Comparison of ENCODE assay signal across 8 cellular contexts in genomic region chr20:61994546-61994945, GRCh38.
"Had no signal": no experiment of that assay in that cellular context is flagged by ENCODE, and none has a peak within 500 bp of the region (broad histone marks: within the 10 kb centered on the region; RNA-seq: fewer than 3 reads in every experiment).

No MANE protein-coding gene starts in this region.

- H3K4me3 ChIP-seq: GM23248, HAP-1 had no signal

- H3K4me1 ChIP-seq: HAP-1 had no signal

- H3K9me3 ChIP-seq: HAP-1 had no signal

- ATAC-seq: HCT116 had no signal

- H3K27ac ChIP-seq: GM23248, HL-60 had no signal

- H3K27ac Mint-ChIP-seq: HFFc6, IgD-negative memory B cell had no signal

- H3K4me3 Mint-ChIP-seq: HFFc6, IgD-negative memory B cell had no signal

- H3K27me3 Mint-ChIP-seq: IgD-negative memory B cell had no signal

- DNase-seq: GM23248, GOT3, H7, HFFc6 had no signal
